18 cellular contexts compared by ENCODE assay signal in the genomic region with DNA sequence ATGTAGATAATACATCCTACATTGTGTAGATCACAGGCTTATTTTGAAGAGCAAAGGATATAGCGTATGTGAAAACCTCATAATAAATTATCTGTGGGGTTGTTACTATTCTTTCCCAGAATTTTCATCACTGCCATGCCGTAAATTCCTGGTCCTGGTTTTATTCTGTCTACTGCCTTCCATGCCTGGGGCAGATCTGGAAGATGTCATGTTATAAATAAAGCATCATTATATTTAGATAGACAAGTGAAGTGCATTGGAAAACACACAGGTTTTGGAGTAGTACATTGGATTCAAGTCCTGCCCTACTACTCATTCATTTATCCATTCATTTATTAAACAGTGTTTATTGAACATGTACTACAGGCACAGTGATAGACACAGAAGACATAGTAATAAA. TPM values are rescaled to one million over a fixed set of nuclear protein-coding genes. Genes with fewer than 3 reads are reported as not detected.
DNase-seq lines count a peak whose midpoint lies in the region; ATAC-seq, FAIRE-seq and TF ChIP-seq lines count a peak whose summit lies in the region.
"Had no signal": no experiment of that assay in that cellular context is flagged by ENCODE, and none has a peak within 500 bp of the region (broad histone marks: within the 10 kb centered on the region; RNA-seq: fewer than 3 reads in every experiment).

No MANE protein-coding gene starts in this region.

- no peak overlapping the region for H3K4me3 ChIP-seq in heart left ventricle
- no peak overlapping the region for H3K4me3 ChIP-seq in right atrium auricular region
- no peak overlapping the region for H3K4me3 ChIP-seq in psoas muscle
- no peak overlapping the region for H3K4me3 ChIP-seq in uterus
- no peak overlapping the region for H3K4me3 ChIP-seq in smooth muscle cell
- H3K4me3 ChIP-seq: BLaER1 treated with 17β-estradiol and CSF1 and Interleukin-3, amounts not matched to agents 10 nM and 100 nM; GM12878; GM23248 had no signal

- no peak for TF ChIP-seq POLR2A in heart left ventricle (IDR thresholded peaks at IDR 0.05)
- TF ChIP-seq POLR2A in uterus (IDR thresholded peaks at IDR 0.05): no peak

- H2AFZ ChIP-seq in smooth muscle cell (ENCODE audit: low read depth): no peak overlapping the region
- H2AFZ ChIP-seq: GM23248 had no signal

- TF ChIP-seq CTCF in heart left ventricle (IDR thresholded peaks at IDR 0.05) (no peak), right atrium auricular region (IDR thresholded peaks at IDR 0.05) (no peak), psoas muscle (IDR thresholded peaks at IDR 0.05) (no peak), uterus (IDR thresholded peaks at IDR 0.05) (no peak), smooth muscle cell (IDR thresholded peaks at IDR 0.05; ENCODE audit: borderline replicate concordance, insufficient read depth, poor library complexity, severe bottlenecking) (no peak)

- H3K27ac ChIP-seq in heart left ventricle: peak overlapping the region in 7 of 12 donors; percentile 4 to 96 (median 27)
- H3K27ac ChIP-seq in right atrium auricular region: peak overlapping the region in 1 of 2 donors; percentile 11
- H3K27ac ChIP-seq in psoas muscle: peak overlapping the region; percentile 91
- no peak overlapping the region for H3K27ac ChIP-seq in uterus
- H3K27ac ChIP-seq in smooth muscle cell (ENCODE audit: low read depth): no peak overlapping the region
- H3K27ac ChIP-seq: 22Rv1; BLaER1 treated with 17β-estradiol and CSF1 and Interleukin-3, amounts not matched to agents 10 nM and 100 nM; GM23248; HL-60 had no signal

- DNase-seq in heart left ventricle: no peak
- DNase-seq in right atrium auricular region (ENCODE audit: low spot score): no peak
- no peak for DNase-seq in HTR-8/SVneo (ENCODE audit: insufficient read length, low spot score)
- no peak for DNase-seq in psoas muscle
- DNase-seq in superior temporal gyrus (ENCODE audit: extremely low spot score): peak; percentile 4
- DNase-seq in uterus: no peak
- DNase-seq in smooth muscle cell (lab: John Stamatoyannopoulos, UW; ENCODE audit: unreplicated experiment): no peak
- DNase-seq in 8988T: no peak
- DNase-seq: ACHN; CD4-positive, CD25-positive, alpha-beta regulatory T cell; GM23248 had no signal

- no peak overlapping the region for H3K4me2 ChIP-seq in smooth muscle cell
- H3K4me2 ChIP-seq: BLaER1 treated with 17β-estradiol and CSF1 and Interleukin-3, amounts not matched to agents 10 nM and 100 nM had no signal

- H4K20me1 ChIP-seq in smooth muscle cell (ENCODE audit: low read depth): no peaks in the 10 kb centered on the region
- H4K20me1 ChIP-seq: BLaER1 treated with 17β-estradiol and CSF1 and Interleukin-3, amounts not matched to agents 10 nM and 100 nM had no signal

- no peaks in the 10 kb centered on the region for H3K79me2 ChIP-seq in smooth muscle cell (ENCODE audit: low read depth)

- ATAC-seq in heart left ventricle (peak in 2 of 4 donors; percentile 20 to 53), psoas muscle (no peak)
- ATAC-seq: GM12878 had no signal

- WGBS in heart left ventricle, 4 donors: 30 to 61% (median 56%) methylated on average over 2 of the region's 2 CpGs
- 29 to 56% (median 31%) methylated on average over 2 of the region's 2 CpGs for WGBS in psoas muscle, 3 donors
- WGBS in smooth muscle cell (ENCODE audit: low lambda C conversion rate): 66% methylated on average over 2 of the region's 2 CpGs

- intact Hi-C loops in heart left ventricle (cut with DNase I) (loop anchor here in 2 of 10 donors (5.0 to 10.0 kb wide), 2 partner anchors 44 to 164 kb away; a partner anchor contains a TSS), psoas muscle (cut with DNase I) (no loop called here), uterus (cut with DNase I; ENCODE audit: low total_unique reads) (no loop called here)

- no peaks in the 10 kb centered on the region for H3F3A ChIP-seq in smooth muscle cell (ENCODE audit: low read depth)

- H3K4me1 ChIP-seq in heart left ventricle: peaks cover 0 to 57% (median 27%) of the 10 kb centered on the region in 12 donors
- peaks cover 0 to 61% of the 10 kb centered on the region in 2 donors for H3K4me1 ChIP-seq in right atrium auricular region
- H3K4me1 ChIP-seq in psoas muscle: peaks cover 79% of the 10 kb centered on the region
- H3K4me1 ChIP-seq in uterus: no peaks in the 10 kb centered on the region
- H3K4me1 ChIP-seq in smooth muscle cell (ENCODE audit: low read depth): peaks cover 19% of the 10 kb centered on the region

- peak; percentile 79 for FAIRE-seq in HTR-8/SVneo (lab: Jason Lieb, UNC)
- FAIRE-seq: GM12878, GM18507, H54 had no signal

- no peaks in the 10 kb centered on the region for H3K27me3 ChIP-seq in heart left ventricle
- no peaks in the 10 kb centered on the region for H3K27me3 ChIP-seq in right atrium auricular region
- no peaks in the 10 kb centered on the region for H3K27me3 ChIP-seq in psoas muscle (ENCODE audit: insufficient read depth in 3 of 3, low read length in 2 of 3)
- no peaks in the 10 kb centered on the region for H3K27me3 ChIP-seq in uterus
- H3K27me3 ChIP-seq in smooth muscle cell (ENCODE audit: low read depth): no peaks in the 10 kb centered on the region
- H3K27me3 ChIP-seq: BLaER1 treated with 17β-estradiol and CSF1 and Interleukin-3, amounts not matched to agents 10 nM and 100 nM had no signal

- H3K9me3 ChIP-seq in heart left ventricle (no peaks in the 10 kb centered on the region), right atrium auricular region (no peaks in the 10 kb centered on the region), psoas muscle (no peaks in the 10 kb centered on the region), uterus (no peaks in the 10 kb centered on the region), smooth muscle cell (replicated peaks; ENCODE audit: low read depth) (no peaks in the 10 kb centered on the region)
- H3K9me3 ChIP-seq: BLaER1 treated with 17β-estradiol and CSF1 and Interleukin-3, amounts not matched to agents 10 nM and 100 nM had no signal

- no peaks in the 10 kb centered on the region for H3K36me3 ChIP-seq in heart left ventricle
- H3K36me3 ChIP-seq in right atrium auricular region: no peaks in the 10 kb centered on the region
- H3K36me3 ChIP-seq in psoas muscle (ENCODE audit: insufficient read depth in 1 of 2, low read depth in 1 of 2): no peaks in the 10 kb centered on the region
- H3K36me3 ChIP-seq in uterus: no peaks in the 10 kb centered on the region
- H3K36me3 ChIP-seq in smooth muscle cell (ENCODE audit: low read depth): no peaks in the 10 kb centered on the region
- H3K36me3 ChIP-seq: BLaER1 treated with 17β-estradiol and CSF1 and Interleukin-3, amounts not matched to agents 10 nM and 100 nM had no signal

- H3K9ac ChIP-seq in smooth muscle cell (ENCODE audit: low read depth): no peak overlapping the region
- H3K9ac ChIP-seq: BLaER1 treated with 17β-estradiol and CSF1 and Interleukin-3, amounts not matched to agents 10 nM and 100 nM; GM23248 had no signal

RNA-seq across cellular contexts. Expression of a gene that starts 2.2 kb away (rescaled TPM):
- total RNA-seq in heart left ventricle (1 to 10 TPM in 8 of 9 donors, under 1 TPM in 1; 0.79 to 8.3 (median 2.0) TPM), right atrium auricular region (1 to 10 TPM; 1.5 to 8.3 TPM), psoas muscle (10 to 100 TPM in 1 of 4 donors, 1 to 10 TPM in 3; 6.2 to 12.3 (median 8.3) TPM), uterus (1 to 10 TPM in 2 of 4 donors, not detected in 2; 1.6 to 2.4 TPM), smooth muscle cell (0.90 and 3.0 TPM in 2 replicates)
- polyA plus RNA-seq in heart left ventricle (1 to 10 TPM; 2.3 to 2.9 TPM), psoas muscle (10 to 100 TPM in 1 of 3 donors, 1 to 10 TPM in 2; 1.0 to 24.5 (median 4.4) TPM), smooth muscle cell (0.64 and 1.2 TPM in 2 replicates)
- total RNA-seq: CD4-positive, CD25-positive, alpha-beta regulatory T cell; Daoy; GM12878 had no signal
- polyA plus RNA-seq: GM12878 had no signal

RNA-seq across cellular contexts. Expression of a gene that starts 8.4 kb away (rescaled TPM):
- 10 to 100 TPM in 7 of 9 donors, 1 to 10 TPM in 2; 5.5 to 66.7 (median 20.9) TPM for total RNA-seq in heart left ventricle
- 10 to 100 TPM; 59.8 to 67.9 TPM for polyA plus RNA-seq in heart left ventricle
- 10 to 100 TPM in 1 of 2 donors, 1 to 10 TPM in 1; 5.5 to 13.0 TPM for total RNA-seq in right atrium auricular region
- 10 to 100 TPM; 20.2 to 40.4 (median 27.2) TPM for total RNA-seq in psoas muscle
- polyA plus RNA-seq in psoas muscle: 10 to 100 TPM; 23.6 to 55.5 (median 25.0) TPM
- 1 to 10 TPM in 1 of 4 donors, under 1 TPM in 1, not detected in 2; 0.21 to 5.2 TPM for total RNA-seq in uterus
- total RNA-seq in smooth muscle cell: not detected in 2 replicates
- 0.18 and 0.87 TPM in 2 replicates for polyA plus RNA-seq in smooth muscle cell
- total RNA-seq: CD4-positive, CD25-positive, alpha-beta regulatory T cell; Daoy; GM12878 had no signal
- polyA plus RNA-seq: CD4-positive, CD25-positive, alpha-beta regulatory T cell; GM12878 had no signal

RNA-seq across cellular contexts. Expression of a gene that starts 9.3 kb away (rescaled TPM):
- total RNA-seq in heart left ventricle (over 10,000 TPM in 2 of 9 donors, 1,000 to 10,000 TPM in 7; 4,504 to 20,720 (median 7,991) TPM), right atrium auricular region (1,000 to 10,000 TPM; 2,961 to 3,608 TPM), psoas muscle (over 10,000 TPM in 2 of 4 donors, 1,000 to 10,000 TPM in 2; 5,216 to 12,187 (median 10,501) TPM), uterus (100 to 1,000 TPM in 1 of 4 donors, 10 to 100 TPM in 3; 19.9 to 179 (median 56.5) TPM), smooth muscle cell (26.6 and 47.4 TPM in 2 replicates)
- polyA plus RNA-seq in heart left ventricle (over 10,000 TPM; 11,485 to 15,236 TPM), psoas muscle (over 10,000 TPM in 1 of 3 donors, 1,000 to 10,000 TPM in 2; 4,737 to 11,496 (median 9,489) TPM), smooth muscle cell (97.4 and 125 TPM in 2 replicates)
- total RNA-seq: CD4-positive, CD25-positive, alpha-beta regulatory T cell; Daoy; GM12878 had no signal
- polyA plus RNA-seq: CD4-positive, CD25-positive, alpha-beta regulatory T cell had no signal

RNA-seq across cellular contexts. Expression of a gene that starts 16.2 kb away (rescaled TPM):
- total RNA-seq in heart left ventricle (10 to 100 TPM; 15.0 to 34.9 (median 20.5) TPM), right atrium auricular region (10 to 100 TPM; 25.7 to 50.9 TPM), psoas muscle (10 to 100 TPM in 2 of 4 donors, 1 to 10 TPM in 2; 4.5 to 12.9 (median 9.6) TPM), uterus (10 to 100 TPM; 38.7 to 63.0 (median 51.4) TPM), smooth muscle cell (19.7 and 24.8 TPM in 2 replicates)
- polyA plus RNA-seq in heart left ventricle (10 to 100 TPM in 1 of 2 donors, 1 to 10 TPM in 1; 3.9 to 10.6 TPM), psoas muscle (1 to 10 TPM; 1.4 to 4.9 (median 2.6) TPM), smooth muscle cell (11.9 and 12.4 TPM in 2 replicates)

RNA-seq across cellular contexts. Expression of a gene that starts 41.6 kb away (rescaled TPM):
- total RNA-seq in heart left ventricle (10 to 100 TPM; 11.9 to 38.7 (median 31.8) TPM), right atrium auricular region (10 to 100 TPM; 27.7 to 40.9 TPM), psoas muscle (10 to 100 TPM in 2 of 4 donors, 1 to 10 TPM in 2; 6.6 to 17.7 (median 11.8) TPM), uterus (10 to 100 TPM in 1 of 4 donors, 1 to 10 TPM in 2, under 1 TPM in 1; 0.29 to 22.8 (median 4.2) TPM), smooth muscle cell (2.7 and 10.5 TPM in 2 replicates)
- polyA plus RNA-seq in heart left ventricle (10 to 100 TPM; 12.9 to 39.5 TPM), psoas muscle (1 to 10 TPM; 4.4 to 7.6 (median 4.8) TPM), smooth muscle cell (17.6 and 19.2 TPM in 2 replicates)

Comparison
In these comparisons a context has a peak if more than half of its experiments do, and no peak if none do; other contexts are left out.
1. H3K27ac ChIP-seq: peak in heart left ventricle (7 of 12) and psoas muscle (single experiment); none in uterus (0 of 2) and smooth muscle cell (single experiment).
2. RNA of a gene that starts 9.3 kb away (total RNA-seq): 5,216 to 12,187 TPM in psoas muscle, 4,504 to 20,720 TPM in heart left ventricle and 2,961 to 3,608 TPM in right atrium auricular region; 19.9 to 179 TPM in uterus and 26.6 to 47.4 TPM in smooth muscle cell; every median in the first group is over 10 times any median in the second.